In genomic region chrX:49922291-49923241, GRCh38 we compare ENCODE assay signal across 8 cellular contexts. TPM values are rescaled to one million over a fixed set of nuclear protein-coding genes. Genes with fewer than 3 reads are reported as not detected.
DNase-seq lines count a peak whose midpoint lies in the region; ATAC-seq and TF ChIP-seq lines count a peak whose summit lies in the region.

CLCN5 (plus strand) TSS chrX:49922596; CDS start chrX:49925299, 2,703 bp downstream.

- H3K27me3 Mint-ChIP-seq in progenitor cell of endocrine pancreas, result no peaks in the 10 kb centered on the region

- TF ChIP-seq CTCF in GM13977 (IDR thresholded peaks at IDR 0.05; ENCODE audit: extremely low read depth, insufficient read depth, missing control alignments), result no peak
- TF ChIP-seq CTCF in progenitor cell of endocrine pancreas (IDR thresholded peaks at IDR 0.05; ENCODE audit: unreplicated experiment), result no peak

- DNase-seq in GM13977 (ENCODE audit: low spot score) (peak; percentile 90), NCI-H146 (lab: John Stamatoyannopoulos, UW) (peak; percentile 96), T-helper 1 cell (peak; percentile 91 to 95 (median 91)), amygdala (lab: John Stamatoyannopoulos, UW) (peak; percentile 17 to 94 (median 84)), left cardiac atrium (peak; percentile 96), progenitor cell of endocrine pancreas (ENCODE audit: low spot score, unreplicated experiment) (peak; percentile 88), ureter (ENCODE audit: low spot score) (peak; percentile 95)

- intact Hi-C loops in left cardiac atrium (cut with DNase I), result no loop called here

- in situ Hi-C loops in GM13977 (cut with MboI; ENCODE audit: low pct_unique_long_range_greater_than_20kb, low sequenced_read_pairs, unreplicated experiment), result loop anchor here (25.0 kb wide), 1 partner anchor 165 kb away; no protein-coding TSS in a partner anchor

- ATAC-seq in HG02870 (IDR thresholded peaks at IDR 0.05; ENCODE audit: unreplicated experiment) (peak; percentile 94), left cardiac atrium (peak; percentile 99)

- H3K4me3 Mint-ChIP-seq in progenitor cell of endocrine pancreas (ENCODE audit: low read depth), result peak within 1 kb of the TSS; percentile 79

- peaks cover 12% of the 10 kb centered on the region for H3K9me3 Mint-ChIP-seq in progenitor cell of endocrine pancreas (ENCODE audit: low read depth)

- H3K4me1 Mint-ChIP-seq in progenitor cell of endocrine pancreas (ENCODE audit: low read depth), result peaks cover 10% of the 10 kb centered on the region

- peak within 1 kb of the TSS; percentile 93 for H3K27ac Mint-ChIP-seq in progenitor cell of endocrine pancreas

- H3K36me3 Mint-ChIP-seq in progenitor cell of endocrine pancreas (ENCODE audit: insufficient read depth), result no peaks in the 10 kb centered on the region

RNA-seq across cellular contexts. Expression of gene CLCN5, which starts in this region (rescaled TPM):
- total RNA-seq in left cardiac atrium, result 1 to 10 TPM; 1.9 to 3.6 TPM
- total RNA-seq in progenitor cell of endocrine pancreas, result 14.0 and 17.2 TPM in 2 replicates
- 7.2 TPM for total RNA-seq in ureter

Comparison
In these comparisons a context has a peak if more than half of its experiments do, and no peak if none do; other contexts are left out.
1. Peak in every context shown above with its lines: DNase-seq and ATAC-seq.